In the genomic region with DNA sequence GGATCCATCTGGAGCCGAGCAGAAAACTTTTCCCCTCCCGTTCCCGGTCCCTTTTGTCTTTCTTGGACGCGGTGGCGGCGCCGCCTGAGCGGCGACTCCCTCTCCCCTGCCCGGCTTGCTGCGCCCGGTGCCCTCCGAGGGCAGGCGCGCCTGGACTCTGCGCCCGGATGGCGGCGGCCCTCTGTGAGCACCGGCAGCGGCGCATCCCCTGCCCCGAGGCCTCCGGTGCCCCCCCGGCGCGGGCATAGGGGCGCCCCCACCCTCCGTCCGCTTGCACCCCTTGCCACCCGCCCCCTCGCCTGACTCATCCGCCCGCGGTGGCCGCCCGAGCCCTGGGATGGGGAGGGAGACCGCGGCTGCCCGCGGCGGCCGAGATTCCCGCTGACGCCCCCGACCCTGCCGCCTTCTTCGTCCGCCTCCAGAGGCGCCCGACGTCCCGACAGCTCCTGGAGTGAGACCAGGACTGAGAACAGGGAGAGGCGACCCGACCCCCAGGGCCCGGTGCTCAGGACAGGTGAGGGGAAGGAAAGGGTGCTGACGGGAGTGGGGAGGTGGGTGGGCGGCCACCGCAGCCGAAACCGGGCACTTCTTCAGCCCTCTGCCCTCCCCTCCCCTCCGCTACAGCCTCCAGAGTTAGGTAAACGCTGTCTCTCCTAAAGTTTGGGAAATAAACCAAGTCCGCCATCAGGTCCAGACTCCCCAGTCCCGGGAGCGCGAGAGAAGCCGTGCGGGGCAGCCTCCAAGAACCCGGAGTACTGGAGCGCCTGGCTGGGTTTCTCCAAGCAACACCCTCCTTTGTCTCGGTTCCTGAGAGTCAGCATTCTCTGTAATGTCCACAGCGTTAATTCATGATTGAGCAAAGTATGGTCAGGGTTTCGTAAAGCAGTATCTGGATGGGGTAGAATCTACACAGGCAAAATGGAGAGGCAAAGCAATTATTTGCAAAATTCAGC, we compare ENCODE assay signal across 1 cellular context.
TF ChIP-seq lines count a peak whose summit lies in the region.

A gene (plus strand): TSS at position 7 of the 953 bp plus-strand sequence. CDS start 74,406 bp downstream, outside the sequence.

TF ChIP-seq in IMR-90, 13 proteins besides CTCF, POLR2A, EP300 and RAD21:
- TF ChIP-seq SMC3 (IDR thresholded peaks at IDR 0.05; ENCODE audit: low read depth, low read length), result no peak
- TF ChIP-seq MAFK (IDR thresholded peaks at IDR 0.05; ENCODE audit: low read depth, low read length), result peak; percentile 52
- peak; percentile 48; the same call in 1 of the 2 replicates for TF ChIP-seq FOS (IDR thresholded peaks at IDR 0.05; ENCODE audit: low read depth, low read length)
- peak; percentile 76 for TF ChIP-seq CEBPB (IDR thresholded peaks at IDR 0.05; ENCODE audit: low read depth, low read length)
